In the genomic region with DNA sequence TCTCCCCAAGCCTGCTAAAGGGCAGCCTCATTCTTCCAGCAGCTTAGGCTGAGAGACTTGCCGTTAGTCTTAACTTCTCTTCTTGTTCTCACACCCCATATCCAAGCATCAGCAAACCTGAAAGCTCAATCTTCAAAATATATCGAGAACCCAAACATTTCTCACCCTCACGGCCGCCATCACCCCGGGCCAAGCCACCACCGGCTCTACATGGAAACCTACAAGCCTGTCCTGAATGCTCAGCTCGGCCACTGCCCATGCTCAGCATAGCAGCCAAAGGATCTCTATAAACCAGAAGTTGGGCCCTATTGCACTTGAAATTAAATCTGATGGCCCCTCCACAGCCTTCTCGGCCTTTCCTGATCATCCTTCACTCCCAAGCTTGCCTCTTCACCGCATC, we compare ENCODE assay signal across 21 cellular contexts. TPM values are rescaled to one million over a fixed set of nuclear protein-coding genes. Genes with fewer than 3 reads are reported as not detected.
DNase-seq lines count a peak whose midpoint lies in the region; ATAC-seq, FAIRE-seq and TF ChIP-seq lines count a peak whose summit lies in the region.
"Had no signal": no experiment of that assay in that cellular context is flagged by ENCODE, and none has a peak within 500 bp of the region (broad histone marks: within the 10 kb centered on the region; RNA-seq: fewer than 3 reads in every experiment).

No MANE protein-coding gene starts in this region.

- H3K4me1 ChIP-seq in HepG2 (ENCODE audit: insufficient read depth, low read length) = peaks cover 47% of the 10 kb centered on the region
- peaks cover 20 to 44% (median 36%) of the 10 kb centered on the region in 6 donors for H3K4me1 ChIP-seq in spleen

- no peaks in the 10 kb centered on the region for H3K36me3 Mint-ChIP-seq in activated CD4-positive, alpha-beta T cell treated with anti-CD3 and anti-CD28 coated beads, Interleukin-2, amount 10 ng/mL, durations not matched to agents 24 days and 14 days (ENCODE audit: low read depth)
- H3K36me3 Mint-ChIP-seq in activated CD4-positive, alpha-beta T cell treated with anti-CD3 and anti-CD28 coated beads for 36 hours (ENCODE audit: low read depth) = no peaks in the 10 kb centered on the region
- peaks cover 11% of the 10 kb centered on the region for H3K36me3 Mint-ChIP-seq in activated T-helper 17 cell treated with anti-CD3 and anti-CD28 coated beads, Interleukin-2, amount 50 U/mL, for 72 hours (ENCODE audit: low read depth)

- CTCF ChIA-PET in activated CD4-positive, alpha-beta T cell treated with anti-CD3 and anti-CD28 coated beads for 36 hours (lab: Charles Lee) = interaction anchor here (0.6 to 2.6 kb wide), 5 partner anchors 12 to 205 kb away, joined by 3 to 12 read pairs (median 7); a partner anchor contains a TSS
- CTCF ChIA-PET in HepG2 (lab: Yijun Ruan, JAX; ENCODE audit: low intra/inter-chr PET ratio, low total read pairs) = no interaction called here

- no peak for FAIRE-seq in HepG2 (lab: Jason Lieb, UNC)

- no peaks in the 10 kb centered on the region for H3K27me3 Mint-ChIP-seq in activated CD4-positive, alpha-beta T cell treated with anti-CD3 and anti-CD28 coated beads, Interleukin-2, amount 10 ng/mL, durations not matched to agents 24 days and 14 days
- no peaks in the 10 kb centered on the region for H3K27me3 Mint-ChIP-seq in activated CD4-positive, alpha-beta T cell treated with anti-CD3 and anti-CD28 coated beads for 36 hours
- H3K27me3 Mint-ChIP-seq in activated T-helper 17 cell treated with anti-CD3 and anti-CD28 coated beads, Interleukin-2, amount 50 U/mL, for 72 hours = no peaks in the 10 kb centered on the region
- H3K27me3 Mint-ChIP-seq: activated CD8-positive, alpha-beta T cell treated with anti-CD3 and anti-CD28 coated beads for 36 hours had no signal

- TF ChIP-seq CTCF in HepG2 (CRISPR knock-in tag; IDR thresholded peaks at IDR 0.05) = no peak
- TF ChIP-seq CTCF in spleen (IDR thresholded peaks at IDR 0.05 in 8 of 11, conservative IDR thresholded peaks at IDR 0.05 in 3 of 11) = no peak

- H3K9ac ChIP-seq in HepG2 (ENCODE audit: insufficient read depth, low read depth, low read length) = no peak overlapping the region
- H3K9ac ChIP-seq: KMS-11 had no signal

- no peak for TF ChIP-seq RAD21 in HepG2 (CRISPR knock-in tag; IDR thresholded peaks at IDR 0.05)

- H2AFZ ChIP-seq in HepG2 (ENCODE audit: low read length) = no peak overlapping the region

- ATAC-seq in activated CD4-positive, alpha-beta T cell treated with anti-CD3 and anti-CD28 coated beads for 36 hours = no peak
- no peak for ATAC-seq in activated T-helper 17 cell treated with anti-CD3 and anti-CD28 coated beads, Interleukin-2, amount 50 U/mL, for 72 hours (replicated peaks)
- ATAC-seq in HepG2 (no peak), HG02840 (IDR thresholded peaks at IDR 0.05; ENCODE audit: low FRiP score, unreplicated experiment) (no peak)
- ATAC-seq: activated CD8-positive, alpha-beta T cell treated with anti-CD3 and anti-CD28 coated beads for 36 hours; foreskin keratinocyte; left colon; PC-3 had no signal

- H3K27me3 ChIP-seq in HepG2 (ENCODE audit: control insufficient read depth in 1 of 2, insufficient read depth in 2 of 2, low read length in 2 of 2) (peaks cover 0 to 2% of the 10 kb centered on the region in 2 experiments; a peak in 2 of 5 replicates), spleen (replicated peaks in 1 of 7) (no peaks in the 10 kb centered on the region)
- H3K27me3 ChIP-seq: foreskin keratinocyte, upper lobe of left lung had no signal

- no TSS peak for BruUV-seq in HepG2 (replicated peaks; lab: Mats Ljungman, UMichigan)

- no peaks in the 10 kb centered on the region for H3K9me3 Mint-ChIP-seq in activated CD4-positive, alpha-beta T cell treated with anti-CD3 and anti-CD28 coated beads, Interleukin-2, amount 10 ng/mL, durations not matched to agents 24 days and 14 days
- no peaks in the 10 kb centered on the region for H3K9me3 Mint-ChIP-seq in activated CD4-positive, alpha-beta T cell treated with anti-CD3 and anti-CD28 coated beads for 36 hours (ENCODE audit: low read depth)
- H3K9me3 Mint-ChIP-seq in activated T-helper 17 cell treated with anti-CD3 and anti-CD28 coated beads, Interleukin-2, amount 50 U/mL, for 72 hours = no peaks in the 10 kb centered on the region
- H3K9me3 Mint-ChIP-seq: activated CD8-positive, alpha-beta T cell treated with anti-CD3 and anti-CD28 coated beads for 36 hours had no signal

- H3K4me3 ChIP-seq in HepG2 (replicated peaks in 1 of 3; ENCODE audit: insufficient read depth in 1 of 3, low read depth in 2 of 3, low read length in 3 of 3) (no peak overlapping the region), spleen (no peak overlapping the region)
- H3K4me3 ChIP-seq: HAP-1, SK-N-MC had no signal

- intact Hi-C loops in activated CD4-positive, alpha-beta T cell treated with anti-CD3 and anti-CD28 coated beads, Interleukin-2, amount 10 ng/mL, durations not matched to agents 24 days and 14 days (cut with micrococcal nuclease) = no loop called here
- intact Hi-C loops in activated CD4-positive, alpha-beta T cell treated with anti-CD3 and anti-CD28 coated beads for 36 hours (cut with DNase I, micrococcal nuclease) = loop anchor here in 1 of 2 experiments (10.0 kb wide), 1 partner anchor 514 kb away; no protein-coding TSS in a partner anchor
- intact Hi-C loops in HepG2 (cut with micrococcal nuclease; ENCODE audit: unreplicated experiment) = no loop called here
- intact Hi-C loops in spleen (cut with DNase I; ENCODE audit: low total_unique reads) = no loop called here

- DNase-seq in activated CD4-positive, alpha-beta T cell treated with anti-CD3 and anti-CD28 coated beads, Interleukin-2, amount 10 ng/mL, durations not matched to agents 24 days and 14 days = no peak
- no peak for DNase-seq in activated CD4-positive, alpha-beta T cell treated with anti-CD3 and anti-CD28 coated beads for 36 hours
- DNase-seq in HepG2 (ENCODE audit: low spot score) = no peak
- peak; percentile 68 for DNase-seq in spleen
- no peak for DNase-seq in ureter (ENCODE audit: low spot score)
- no peak for DNase-seq in D341Med (ENCODE audit: low spot score)
- DNase-seq: activated T-cell treated with anti-CD3 and anti-CD28 coated beads, Interleukin-2, amount 50 U/mL, for 48 hours; cerebellar nuclear complex; DND-41; foreskin keratinocyte; left colon; NCI-H1048; PC-3; stimulated activated naive CD4-positive, alpha-beta T cell; upper lobe of left lung had no signal

- peak overlapping the region; percentile 39; the same call in 1 of the 2 replicates for H3K4me2 ChIP-seq in HepG2 (ENCODE audit: low read depth, low read length)
- H3K4me2 ChIP-seq: KMS-11 had no signal

- H3K36me3 ChIP-seq in HepG2 (replicated peaks in 1 of 2; ENCODE audit: control insufficient read depth in 1 of 2, insufficient read depth in 2 of 2, low read length in 2 of 2) (peaks cover 4 to 10% of the 10 kb centered on the region in 2 experiments; a peak in 2 of 5 replicates), spleen (peaks cover 0 to 34% (median 17%) of the 10 kb centered on the region in 6 donors)
- H3K36me3 ChIP-seq: HAP-1 had no signal

- no peak overlapping the region for H3K27ac ChIP-seq in HepG2 (ENCODE audit: extremely low read length, insufficient read depth, low read length)
- H3K27ac ChIP-seq in spleen = no peak overlapping the region
- H3K27ac ChIP-seq: foreskin keratinocyte, KMS-11, SK-N-MC had no signal

- TF ChIP-seq POLR2A in HepG2 (IDR thresholded peaks at IDR 0.05; ENCODE audit: insufficient read depth in 1 of 2, low read depth in 2 of 2, low read length in 2 of 2) = no peak
- no peak for TF ChIP-seq POLR2A in spleen (IDR thresholded peaks at IDR 0.05)

- POLR2A ChIA-PET in activated CD4-positive, alpha-beta T cell treated with anti-CD3 and anti-CD28 coated beads for 36 hours (lab: Charles Lee) = interaction anchor here (0.6 to 0.9 kb wide), 2 partner anchors 202 to 543 kb away, joined by 3 read pairs; a partner anchor contains a TSS
- POLR2A ChIA-PET in HepG2 (lab: Yijun Ruan, JAX) = interaction anchor here (1.0 to 5.9 kb wide), 8 partner anchors 14 to 243 kb away, joined by 3 to 51 read pairs (median 4); a partner anchor contains a TSS

- 94% methylated on average over 9 of the region's 9 CpGs for WGBS in HepG2 (ENCODE audit: low lambda C conversion rate)
- WGBS in spleen, 5 donors = 93 to 97% (median 96%) methylated on average over 9 of the region's 9 CpGs

- no peak for TF ChIP-seq EP300 in HepG2 (IDR thresholded peaks at IDR 0.05; ENCODE audit: low read depth in 2 of 2, low read length in 2 of 2)
- no peak for TF ChIP-seq EP300 in HepG2 (CRISPR knock-in tag; IDR thresholded peaks at IDR 0.05; ENCODE audit: borderline replicate concordance)

- peaks cover 9% of the 10 kb centered on the region for H3K79me2 ChIP-seq in HepG2 (ENCODE audit: insufficient read depth, low read length)

- peak overlapping the region; percentile 58 for H3K27ac Mint-ChIP-seq in activated CD4-positive, alpha-beta T cell treated with anti-CD3 and anti-CD28 coated beads, Interleukin-2, amount 10 ng/mL, durations not matched to agents 24 days and 14 days
- no peak overlapping the region for H3K27ac Mint-ChIP-seq in activated CD4-positive, alpha-beta T cell treated with anti-CD3 and anti-CD28 coated beads for 36 hours
- peak overlapping the region; percentile 85 for H3K27ac Mint-ChIP-seq in activated T-helper 17 cell treated with anti-CD3 and anti-CD28 coated beads, Interleukin-2, amount 50 U/mL, for 72 hours
- H3K27ac Mint-ChIP-seq: activated CD8-positive, alpha-beta T cell treated with anti-CD3 and anti-CD28 coated beads for 36 hours had no signal

- no peaks in the 10 kb centered on the region for H3K9me3 ChIP-seq in HepG2 (ENCODE audit: low read length)
- H3K9me3 ChIP-seq in spleen = no peaks in the 10 kb centered on the region
- H3K9me3 ChIP-seq: HAP-1, upper lobe of left lung had no signal

- no peak overlapping the region for H3K4me3 Mint-ChIP-seq in activated CD4-positive, alpha-beta T cell treated with anti-CD3 and anti-CD28 coated beads, Interleukin-2, amount 10 ng/mL, durations not matched to agents 24 days and 14 days
- H3K4me3 Mint-ChIP-seq in activated CD4-positive, alpha-beta T cell treated with anti-CD3 and anti-CD28 coated beads for 36 hours = no peak overlapping the region
- H3K4me3 Mint-ChIP-seq in activated T-helper 17 cell treated with anti-CD3 and anti-CD28 coated beads, Interleukin-2, amount 50 U/mL, for 72 hours = no peak overlapping the region

- peaks cover 29% of the 10 kb centered on the region for H3K4me1 Mint-ChIP-seq in activated CD4-positive, alpha-beta T cell treated with anti-CD3 and anti-CD28 coated beads, Interleukin-2, amount 10 ng/mL, durations not matched to agents 24 days and 14 days
- H3K4me1 Mint-ChIP-seq in activated CD4-positive, alpha-beta T cell treated with anti-CD3 and anti-CD28 coated beads for 36 hours = peaks cover 22% of the 10 kb centered on the region
- H3K4me1 Mint-ChIP-seq in activated T-helper 17 cell treated with anti-CD3 and anti-CD28 coated beads, Interleukin-2, amount 50 U/mL, for 72 hours = peaks cover 14% of the 10 kb centered on the region

- in situ Hi-C loops in HepG2 (cut with HindIII; ENCODE audit: extremely low pct_ligation_motif_present, low pct_unique_long_range_greater_than_20kb) = no loop called here

- H4K20me1 ChIP-seq in HepG2 (ENCODE audit: insufficient read depth, low read length) = no peaks in the 10 kb centered on the region

RNA-seq across cellular contexts. Expression of a gene that starts 2.1 kb away (rescaled TPM):
- total RNA-seq in activated CD4-positive, alpha-beta T cell treated with anti-CD3 and anti-CD28 coated beads, Interleukin-2, amount 10 ng/mL, durations not matched to agents 24 days and 14 days = 7.1 and 8.9 TPM in 2 replicates
- 1 to 10 TPM; 6.2 to 7.1 TPM for total RNA-seq in activated CD4-positive, alpha-beta T cell treated with anti-CD3 and anti-CD28 coated beads for 36 hours
- total RNA-seq in activated T-helper 17 cell treated with anti-CD3 and anti-CD28 coated beads, Interleukin-2, amount 50 U/mL, for 72 hours = 10 to 100 TPM in 1 of 2 donors, 1 to 10 TPM in 1; 8.9 to 10.7 TPM
- 22.0 and 22.8 TPM in 2 replicates for total RNA-seq in HepG2 (2016; rRNA removed; fragmentation: Illumina TruSeq; extraction: Trizol)
- total RNA-seq in HepG2 (2016; cell fraction: cytosol; rRNA removed; fragmentation: Illumina TruSeq; extraction: Trizol; ENCODE audit: low read depth) = 4.7 and 4.9 TPM in 2 replicates
- total RNA-seq in HepG2 (2016; cell fraction: insoluble cytoplasmic fraction; rRNA removed; fragmentation: Illumina TruSeq; extraction: Trizol) = 18.5 and 23.5 TPM in 2 replicates
- 12.9 and 13.2 TPM in 2 replicates for total RNA-seq in HepG2 (2016; cell fraction: membrane; rRNA removed; fragmentation: Illumina TruSeq; extraction: Trizol)
- 16.8 and 19.0 TPM in 2 replicates for total RNA-seq in HepG2 (2016; cell fraction: nucleus; rRNA removed; fragmentation: Illumina TruSeq; extraction: Trizol)
- 15.2 and 17.3 TPM in 2 replicates for polyA plus RNA-seq in HepG2 (2011; rRNA removed)
- polyA plus RNA-seq in HepG2 (2011; cell fraction: cytosol; rRNA removed) = 9.2 and 11.9 TPM in 2 replicates
- 20.1 and 23.4 TPM in 2 replicates for polyA plus RNA-seq in HepG2 (2011; cell fraction: nucleus; rRNA removed)
- polyA plus RNA-seq in HepG2 (2012) = 13.4 and 14.5 TPM in 2 replicates
- polyA plus RNA-seq in HepG2 (2016; cell fraction: cytosol; fragmentation: Illumina TruSeq; extraction: Trizol; ENCODE audit: low read depth) = 5.3 and 5.4 TPM in 2 replicates
- polyA plus RNA-seq in HepG2 (2016; cell fraction: insoluble cytoplasmic fraction; fragmentation: Illumina TruSeq; extraction: Trizol; ENCODE audit: low read depth) = 19.1 and 22.3 TPM in 2 replicates
- 8.7 and 10.7 TPM in 2 replicates for polyA plus RNA-seq in HepG2 (2016; cell fraction: membrane; fragmentation: Illumina TruSeq; extraction: Trizol; ENCODE audit: low read depth)
- polyA plus RNA-seq in HepG2 (2016; cell fraction: nucleus; fragmentation: Illumina TruSeq; extraction: Trizol; ENCODE audit: insufficient read depth, low read depth) = 19.4 and 22.9 TPM in 2 replicates
- 14.3 and 29.5 TPM in 2 replicates for polyA minus RNA-seq in HepG2 (2011; rRNA and poly(A)+ RNA removed; ENCODE audit: low replicate concordance)
- 11.9 and 13.8 TPM in 2 replicates for polyA minus RNA-seq in HepG2 (2011; cell fraction: cytosol; rRNA and poly(A)+ RNA removed)
- polyA minus RNA-seq in HepG2 (2011; cell fraction: nucleus; rRNA and poly(A)+ RNA removed) = 28.6 and 28.8 TPM in 2 replicates
- total RNA-seq in spleen = 10 to 100 TPM; 21.1 to 38.0 (median 31.3) TPM
- 10 to 100 TPM in 2 of 3 donors, 1 to 10 TPM in 1; 8.8 to 23.5 (median 13.8) TPM for polyA plus RNA-seq in spleen
- 37.9 TPM for total RNA-seq in ureter

RNA-seq across cellular contexts. Expression of a gene that starts 18.1 kb away (rescaled TPM):
- 0.26 TPM in 2 replicates for total RNA-seq in activated CD4-positive, alpha-beta T cell treated with anti-CD3 and anti-CD28 coated beads, Interleukin-2, amount 10 ng/mL, durations not matched to agents 24 days and 14 days
- total RNA-seq in activated CD4-positive, alpha-beta T cell treated with anti-CD3 and anti-CD28 coated beads for 36 hours = under 1 TPM in 1 of 2 experiments, not detected in 1; 0.02 TPM
- total RNA-seq in activated T-helper 17 cell treated with anti-CD3 and anti-CD28 coated beads, Interleukin-2, amount 50 U/mL, for 72 hours = under 1 TPM; 0.02 to 0.48 TPM
- total RNA-seq in HepG2 (2016; rRNA removed; fragmentation: Illumina TruSeq; extraction: Trizol) (10.2 and 15.0 TPM in 2 replicates), spleen (1 to 10 TPM in 6 of 7 donors, under 1 TPM in 1; 0.83 to 3.8 (median 2.0) TPM), ureter (11.0 TPM)
- 1.6 and 1.8 TPM in 2 replicates for total RNA-seq in HepG2 (2016; cell fraction: cytosol; rRNA removed; fragmentation: Illumina TruSeq; extraction: Trizol; ENCODE audit: low read depth)
- 9.2 and 15.1 TPM in 2 replicates for total RNA-seq in HepG2 (2016; cell fraction: insoluble cytoplasmic fraction; rRNA removed; fragmentation: Illumina TruSeq; extraction: Trizol)
- 5.3 and 5.6 TPM in 2 replicates for total RNA-seq in HepG2 (2016; cell fraction: membrane; rRNA removed; fragmentation: Illumina TruSeq; extraction: Trizol)
- total RNA-seq in HepG2 (2016; cell fraction: nucleus; rRNA removed; fragmentation: Illumina TruSeq; extraction: Trizol) = 16.7 and 18.1 TPM in 2 replicates
- polyA plus RNA-seq in HepG2 (2011; rRNA removed) (1.6 and 3.0 TPM in 2 replicates), spleen (1 to 10 TPM in 1 of 3 donors, under 1 TPM in 2; 0.87 to 1.8 (median 0.89) TPM)
- polyA plus RNA-seq in HepG2 (2011; cell fraction: cytosol; rRNA removed) = 1.5 and 1.9 TPM in 2 replicates
- polyA plus RNA-seq in HepG2 (2011; cell fraction: nucleus; rRNA removed) = 6.3 and 9.6 TPM in 2 replicates
- polyA plus RNA-seq in HepG2 (2012) = 4.5 and 5.8 TPM in 2 replicates
- 0.75 and 0.80 TPM in 2 replicates for polyA plus RNA-seq in HepG2 (2016; cell fraction: cytosol; fragmentation: Illumina TruSeq; extraction: Trizol; ENCODE audit: low read depth)
- polyA plus RNA-seq in HepG2 (2016; cell fraction: insoluble cytoplasmic fraction; fragmentation: Illumina TruSeq; extraction: Trizol; ENCODE audit: low read depth) = 5.6 and 5.9 TPM in 2 replicates
- 2.3 and 2.7 TPM in 2 replicates for polyA plus RNA-seq in HepG2 (2016; cell fraction: membrane; fragmentation: Illumina TruSeq; extraction: Trizol; ENCODE audit: low read depth)
- 19.8 and 21.2 TPM in 2 replicates for polyA plus RNA-seq in HepG2 (2016; cell fraction: nucleus; fragmentation: Illumina TruSeq; extraction: Trizol; ENCODE audit: insufficient read depth, low read depth)
- 5.0 TPM in 1 of 2 replicates, not detected in the other for polyA minus RNA-seq in HepG2 (2011; rRNA and poly(A)+ RNA removed; ENCODE audit: low replicate concordance)
- 2.5 and 4.1 TPM in 2 replicates for polyA minus RNA-seq in HepG2 (2011; cell fraction: cytosol; rRNA and poly(A)+ RNA removed)
- 2.4 and 4.5 TPM in 2 replicates for polyA minus RNA-seq in HepG2 (2011; cell fraction: nucleus; rRNA and poly(A)+ RNA removed)
- total RNA-seq: activated CD8-positive, alpha-beta T cell treated with anti-CD3 and anti-CD28 coated beads for 36 hours; foreskin keratinocyte had no signal
- polyA plus RNA-seq: foreskin keratinocyte had no signal
